ENCODE assay signal across 8 cellular contexts in the genomic region with DNA sequence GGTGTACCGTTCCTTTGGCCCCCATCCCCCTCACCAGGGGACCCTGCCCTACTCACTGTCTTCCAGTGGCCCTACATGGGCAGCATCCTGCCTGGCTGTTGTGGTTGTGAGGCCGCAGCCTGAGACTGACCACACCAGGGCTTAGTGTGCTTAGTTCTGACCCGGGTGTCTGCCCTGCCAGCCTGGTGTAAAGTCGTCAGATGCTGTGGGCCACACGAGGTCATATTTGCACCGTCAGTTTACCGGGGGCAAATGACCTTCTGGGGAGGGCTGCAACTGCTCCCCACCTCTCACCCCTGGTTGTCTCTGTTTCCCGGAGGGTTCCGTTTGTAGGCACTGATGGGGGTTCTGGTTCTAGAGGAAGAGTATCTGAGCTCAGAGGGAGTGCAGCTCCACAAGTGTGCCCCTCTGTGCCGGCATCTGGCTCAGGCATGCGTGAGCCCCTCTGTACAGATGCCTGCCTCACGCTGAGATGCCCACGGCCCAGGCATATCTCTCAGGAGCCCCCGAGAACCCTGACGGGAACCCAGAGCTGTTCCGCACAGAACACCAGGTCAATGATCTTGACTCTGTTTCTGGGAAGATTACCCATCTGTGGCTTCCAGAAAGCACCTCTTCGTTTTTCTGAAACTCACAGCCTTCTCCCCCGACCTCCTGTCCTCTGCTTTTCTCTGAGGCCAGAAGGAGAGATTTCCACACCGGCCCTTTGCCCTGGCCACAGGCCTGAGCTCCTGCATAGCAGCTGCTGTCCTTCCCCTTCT. TPM values are rescaled to one million over a fixed set of nuclear protein-coding genes. Genes with fewer than 3 reads are reported as not detected.
A peak's percentile ranks its signal among the peaks of the same experiment; 100 is the strongest.
DNase-seq lines count a peak whose midpoint lies in the region; ATAC-seq and FAIRE-seq lines count a peak whose summit lies in the region.

No MANE protein-coding gene starts in this region.

- peak overlapping the region; percentile 99 for H3K27ac Mint-ChIP-seq in stimulated activated effector memory CD8-positive, alpha-beta T cell treated with anti-CD3 and anti-CD28 coated beads, Interleukin-12 subunit alpha, Interleukin-12 subunit beta, amount 100 ng/mL, for 72 hours

- H3K36me3 Mint-ChIP-seq in stimulated activated effector memory CD8-positive, alpha-beta T cell treated with anti-CD3 and anti-CD28 coated beads, Interleukin-12 subunit alpha, Interleukin-12 subunit beta, amount 100 ng/mL, for 72 hours = peaks cover 58% of the 10 kb centered on the region

- no peaks in the 10 kb centered on the region for H3K9me3 Mint-ChIP-seq in stimulated activated effector memory CD8-positive, alpha-beta T cell treated with anti-CD3 and anti-CD28 coated beads, Interleukin-12 subunit alpha, Interleukin-12 subunit beta, amount 100 ng/mL, for 72 hours

- DNase-seq in stimulated activated effector memory CD8-positive, alpha-beta T cell treated with anti-CD3 and anti-CD28 coated beads, Interleukin-12 subunit alpha, Interleukin-12 subunit beta, amount 100 ng/mL, for 72 hours (ENCODE audit: low spot score in 2 of 2) = peak in 1 of 2 donors; percentile 78
- no peak for DNase-seq in NCI-H1436 treated with DMSO at 0.1 percent for 48 hours (lab: John Stamatoyannopoulos, UW)
- no peak for DNase-seq in putamen (ENCODE audit: low spot score)
- no peak for DNase-seq in HTR-8/SVneo (ENCODE audit: insufficient read length, low spot score)
- no peak for DNase-seq in mucosa of gallbladder (ENCODE audit: low spot score)

- ATAC-seq in GM19035 (IDR thresholded peaks at IDR 0.05; ENCODE audit: unreplicated experiment) (peak; percentile 44), HG03097 (IDR thresholded peaks at IDR 0.05; ENCODE audit: low FRiP score, unreplicated experiment) (peak; percentile 0)
- ATAC-seq in stimulated activated effector memory CD8-positive, alpha-beta T cell treated with anti-CD3 and anti-CD28 coated beads, Interleukin-12 subunit alpha, Interleukin-12 subunit beta, amount 100 ng/mL, for 72 hours = peak; percentile 43

- H3K4me1 Mint-ChIP-seq in stimulated activated effector memory CD8-positive, alpha-beta T cell treated with anti-CD3 and anti-CD28 coated beads, Interleukin-12 subunit alpha, Interleukin-12 subunit beta, amount 100 ng/mL, for 72 hours = peaks cover 100% of the 10 kb centered on the region

- peak overlapping the region; percentile 24 for H3K27ac ChIP-seq in cingulate gyrus (ENCODE audit: low read depth, low read length)

- peak overlapping the region; percentile 100 for H3K4me3 Mint-ChIP-seq in stimulated activated effector memory CD8-positive, alpha-beta T cell treated with anti-CD3 and anti-CD28 coated beads, Interleukin-12 subunit alpha, Interleukin-12 subunit beta, amount 100 ng/mL, for 72 hours

- no peak for FAIRE-seq in HTR-8/SVneo (lab: Jason Lieb, UNC)

RNA-seq across cellular contexts. Expression of a gene that starts 19.2 kb away (rescaled TPM):
- 86.0 TPM for total RNA-seq in mucosa of gallbladder
